10 cellular contexts compared by ENCODE assay signal in the genomic region with DNA sequence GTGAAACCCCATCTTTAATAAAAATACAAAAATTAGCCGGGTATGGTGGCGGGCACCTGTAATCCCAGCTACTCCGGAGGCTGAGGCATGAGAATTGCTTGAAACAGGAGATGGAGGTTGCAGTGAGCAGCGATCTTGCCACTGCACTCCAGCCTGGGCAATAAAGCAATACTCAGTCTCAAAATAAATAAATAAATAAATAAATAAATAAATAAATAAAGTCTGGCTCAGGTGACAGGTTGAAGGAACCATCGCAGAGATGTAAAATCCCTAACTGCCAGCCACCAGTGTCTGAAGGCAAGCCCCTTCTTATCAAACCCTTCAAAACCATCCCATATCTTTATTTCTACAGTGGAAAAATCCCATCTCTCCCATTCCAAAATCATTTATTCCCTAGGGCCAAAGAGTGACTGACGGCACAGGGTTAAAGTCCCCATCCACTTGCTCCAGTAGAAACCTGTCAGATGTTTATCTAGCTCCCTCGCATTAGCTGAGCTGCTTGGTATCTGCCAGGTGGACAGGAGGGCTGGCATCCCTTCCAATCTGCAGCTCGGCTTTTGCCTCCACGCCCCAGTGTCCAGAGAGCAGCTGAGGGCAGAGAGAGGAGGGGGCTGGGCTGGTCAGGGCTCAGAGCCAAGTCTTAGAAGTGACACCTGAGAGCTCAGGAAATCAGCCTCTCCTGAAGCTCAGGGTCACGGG. TPM values are rescaled to one million over a fixed set of nuclear protein-coding genes. Genes with fewer than 3 reads are reported as not detected.
DNase-seq lines count a peak whose midpoint lies in the region; ATAC-seq and TF ChIP-seq lines count a peak whose summit lies in the region.
"Had no signal": no experiment of that assay in that cellular context is flagged by ENCODE, and none has a peak within 500 bp of the region (broad histone marks: within the 10 kb centered on the region; RNA-seq: fewer than 3 reads in every experiment).

No MANE protein-coding gene starts in this region.

- H3K27me3 ChIP-seq in esophagus squamous epithelium (no peaks in the 10 kb centered on the region), gastrocnemius medialis (no peaks in the 10 kb centered on the region)
- no peaks in the 10 kb centered on the region for H3K27me3 ChIP-seq in effector memory CD4-positive, alpha-beta T cell (replicated peaks; ENCODE audit: control insufficient read depth, insufficient read depth, low read length, poor library complexity, severe bottlenecking)

- H3K36me3 ChIP-seq in esophagus squamous epithelium: peaks cover 0 to 24% (median 0%) of the 10 kb centered on the region in 3 donors
- no peaks in the 10 kb centered on the region for H3K36me3 ChIP-seq in gastrocnemius medialis
- H3K36me3 ChIP-seq in effector memory CD4-positive, alpha-beta T cell (ENCODE audit: control insufficient read depth, insufficient read depth, low read length): peaks cover 3% of the 10 kb centered on the region

- H3K9me3 ChIP-seq in esophagus squamous epithelium: no peaks in the 10 kb centered on the region
- no peaks in the 10 kb centered on the region for H3K9me3 ChIP-seq in gastrocnemius medialis
- no peaks in the 10 kb centered on the region for H3K9me3 ChIP-seq in effector memory CD4-positive, alpha-beta T cell (ENCODE audit: control insufficient read depth, low read length)

- intact Hi-C loops in esophagus squamous epithelium (cut with DNase I): no loop called here
- intact Hi-C loops in gastrocnemius medialis (cut with DNase I; ENCODE audit: low total_unique reads): no loop called here

- peak overlapping the region in 3 of 4 donors; percentile 11 to 92 (median 63) for H3K4me3 ChIP-seq in esophagus squamous epithelium
- H3K4me3 ChIP-seq in gastrocnemius medialis: no peak overlapping the region
- no peak overlapping the region for H3K4me3 ChIP-seq in effector memory CD4-positive, alpha-beta T cell (ENCODE audit: insufficient read depth, low read depth, low read length, poor library complexity, severe bottlenecking)

- in situ Hi-C loops in gastrocnemius medialis (cut with MboI; ENCODE audit: low sequenced_read_pairs in 4 of 4): no loop called here

- 47 to 55% methylated on average over 5 to 7 of the region's 10 CpGs for WGBS in esophagus squamous epithelium, 2 donors

- ATAC-seq in gastrocnemius medialis (no peak), GM21529 (IDR thresholded peaks at IDR 0.05; ENCODE audit: unreplicated experiment) (no peak)

- TF ChIP-seq POLR2A in esophagus squamous epithelium (IDR thresholded peaks at IDR 0.05): no peak
- no peak for TF ChIP-seq POLR2A in gastrocnemius medialis (IDR thresholded peaks at IDR 0.05)

- peaks cover 27 to 99% (median 79%) of the 10 kb centered on the region in 3 donors for H3K4me1 ChIP-seq in esophagus squamous epithelium
- peaks cover 17 to 37% of the 10 kb centered on the region in 2 donors for H3K4me1 ChIP-seq in gastrocnemius medialis
- peaks cover 14% of the 10 kb centered on the region for H3K4me1 ChIP-seq in effector memory CD4-positive, alpha-beta T cell (ENCODE audit: control insufficient read depth, insufficient read depth, low read length, poor library complexity, severe bottlenecking)

- H3K27ac ChIP-seq in esophagus squamous epithelium (peak overlapping the region; percentile 90 to 97 (median 92)), gastrocnemius medialis (peak overlapping the region; percentile 75 to 83 (median 78))
- H3K27ac ChIP-seq in effector memory CD4-positive, alpha-beta T cell (ENCODE audit: insufficient read depth, low read length, poor library complexity, severe bottlenecking): no peak overlapping the region

- DNase-seq in DMS53 treated with DMSO at 0.1 percent for 48 hours (lab: John Stamatoyannopoulos, UW; ENCODE audit: unreplicated experiment) (peak; percentile 81), NCI-H510A treated with DMSO at 0.1 percent for 48 hours (lab: John Stamatoyannopoulos, UW) (peak; percentile 93), esophagus squamous epithelium (lab: John Stamatoyannopoulos, UW) (no peak), gastrocnemius medialis (no peak), AG20443 (ENCODE audit: low spot score) (no peak), NCI-H526 treated with DMSO at 0.1 percent for 48 hours (lab: John Stamatoyannopoulos, UW) (no peak)
- DNase-seq in effector memory CD4-positive, alpha-beta T cell: no peak
- DNase-seq: activated CD4-positive, alpha-beta T cell treated with anti-CD3 and anti-CD28 coated beads for 4 hours; NCI-H187 treated with DMSO at 0.1 percent for 48 hours had no signal

- no peak for TF ChIP-seq CTCF in esophagus squamous epithelium (IDR thresholded peaks at IDR 0.05)
- no peak for TF ChIP-seq CTCF in gastrocnemius medialis (IDR thresholded peaks at IDR 0.05 in 4 of 5, conservative IDR thresholded peaks at IDR 0.05 in 1 of 5)

RNA-seq across cellular contexts. Expression of gene CSRP1, which starts 5.0 kb away (rescaled TPM):
- total RNA-seq in esophagus squamous epithelium (1,000 to 10,000 TPM in 1 of 4 donors, 100 to 1,000 TPM in 3; 243 to 1,044 (median 363) TPM), gastrocnemius medialis (10 to 100 TPM; 22.7 to 91.1 (median 68.9) TPM)

RNA-seq across cellular contexts. Expression of gene PHLDA3, which starts 33.0 kb away (rescaled TPM):
- total RNA-seq in esophagus squamous epithelium (10 to 100 TPM; 60.9 to 87.9 (median 75.1) TPM), gastrocnemius medialis (10 to 100 TPM in 3 of 4 donors, 1 to 10 TPM in 1; 7.4 to 91.8 (median 62.7) TPM)

RNA-seq across cellular contexts. Expression of gene NAV1, which starts 37.0 kb away (rescaled TPM):
- total RNA-seq in esophagus squamous epithelium (10 to 100 TPM; 18.1 to 25.5 (median 21.0) TPM), gastrocnemius medialis (1 to 10 TPM; 4.2 to 9.1 (median 7.1) TPM)

Comparison
In these comparisons a context has a peak if more than half of its experiments do, and no peak if none do; other contexts are left out.
1. DNase-seq: peak in DMS53 treated with DMSO at 0.1 percent for 48 hours (single experiment) and NCI-H510A treated with DMSO at 0.1 percent for 48 hours (single experiment); none in esophagus squamous epithelium (single experiment), gastrocnemius medialis (0 of 2), AG20443 (single experiment), NCI-H526 treated with DMSO at 0.1 percent for 48 hours (single experiment) and effector memory CD4-positive, alpha-beta T cell (0 of 3).
2. H3K4me3 ChIP-seq: peak in esophagus squamous epithelium (3 of 4); none in gastrocnemius medialis (0 of 4) and effector memory CD4-positive, alpha-beta T cell (single experiment).